ENCODE assay signal across 8 cellular contexts in the genomic region with DNA sequence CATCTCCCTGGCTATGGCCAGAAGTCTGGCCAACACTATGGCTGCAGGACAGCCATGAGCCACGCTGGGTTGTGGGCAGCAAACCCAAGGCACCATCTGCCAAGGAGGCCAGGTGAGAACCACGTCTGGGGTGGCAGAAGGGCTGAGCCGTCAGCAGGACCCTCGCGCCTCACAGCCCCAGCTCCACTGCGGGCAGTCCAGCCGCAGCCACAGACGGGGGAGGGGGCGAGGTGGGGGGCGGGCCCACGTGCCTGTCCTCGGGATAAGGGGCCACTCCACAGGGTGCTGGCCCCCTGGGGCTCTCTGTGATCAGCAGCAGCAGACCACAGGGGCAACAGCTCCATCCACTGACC.
"Had no signal": no experiment of that assay in that cellular context is flagged by ENCODE, and none has a peak within 500 bp of the region (broad histone marks: within the 10 kb centered on the region; RNA-seq: fewer than 3 reads in every experiment).

No MANE protein-coding gene starts in this region.

- H3K9me3 ChIP-seq: stomach, thoracic aorta had no signal

- H3K4me3 ChIP-seq: lung, stomach, thoracic aorta had no signal

- H3K36me3 ChIP-seq: thoracic aorta had no signal

- H3K27ac ChIP-seq: stomach, thoracic aorta had no signal

- ATAC-seq: naive thymus-derived CD4-positive, alpha-beta T cell had no signal

- DNase-seq: activated B cell treated with CpG ODN at 0.5 μM for 24 hours; activated CD4-positive, alpha-beta T cell treated with anti-CD3 and anti-CD28 coated beads, Interleukin-2, amount 10 ng/mL, durations not matched to agents 7 days and 5 days; activated CD8-positive, alpha-beta memory T cell treated with anti-CD3 and anti-CD28 coated beads for 24 hours; central memory CD4-positive, alpha-beta T cell; naive thymus-derived CD4-positive, alpha-beta T cell; stomach had no signal
